12 cellular contexts compared by ENCODE assay signal in the genomic region with DNA sequence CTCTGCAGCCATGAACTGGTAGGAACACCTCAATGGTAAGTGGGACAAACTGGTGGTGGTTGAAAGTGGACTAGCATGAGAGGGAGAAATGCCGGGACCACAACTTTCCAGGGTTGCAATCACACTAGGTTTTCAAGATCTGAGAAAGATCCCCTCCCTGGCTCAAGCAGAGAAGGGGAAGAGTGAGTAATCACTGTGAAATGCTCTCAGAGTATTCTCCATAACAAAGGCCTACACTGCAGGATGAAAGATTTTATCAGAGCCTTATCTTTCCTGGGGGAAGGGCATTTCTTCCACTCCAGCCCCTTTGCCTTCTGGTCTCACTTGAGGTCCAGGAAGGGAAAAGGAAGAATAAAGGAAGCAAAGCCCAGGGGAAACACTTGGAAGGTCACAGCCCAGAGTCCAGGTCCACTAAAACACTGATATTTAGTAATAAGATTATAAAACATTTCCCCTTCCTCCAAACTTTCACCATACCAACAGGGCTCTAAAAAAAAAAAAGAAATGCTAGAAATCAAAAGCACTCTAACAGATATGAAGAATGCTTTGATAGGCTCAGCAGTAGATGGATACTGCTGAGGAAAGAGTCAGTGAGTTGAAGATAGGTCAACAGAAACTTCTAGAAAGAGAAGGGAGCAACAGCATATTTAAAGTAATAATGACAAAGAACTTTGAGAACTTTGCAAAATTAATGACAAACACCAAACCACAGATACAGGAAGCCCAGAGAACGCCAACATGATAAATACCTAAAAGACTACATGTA.
DNase-seq lines count a peak whose midpoint lies in the region; TF ChIP-seq lines count a peak whose summit lies in the region.
"Had no signal": no experiment of that assay in that cellular context is flagged by ENCODE, and none has a peak within 500 bp of the region (broad histone marks: within the 10 kb centered on the region; RNA-seq: fewer than 3 reads in every experiment).

No MANE protein-coding gene starts in this region.

- H3K9ac ChIP-seq in iPS-20b (ENCODE audit: low read depth, low read length): peak overlapping the region; percentile 75; the same call in 1 of the 2 replicates

- intact Hi-C loops in activated T-helper 1 cell treated with anti-CD3 and anti-CD28 coated beads, Interleukin-12 subunit alpha, Interleukin-12 subunit beta, Interleukin-2, Interleukin-4 antibody, amounts not matched to agents 30 ng/mL and 10 ng/mL and 1 ng/mL, durations not matched to agents 14 hours and 24 hours and 36 hours (cut with micrococcal nuclease): no loop called here
- intact Hi-C loops in testis (cut with DNase I; ENCODE audit: low total_unique reads): no loop called here

- H3K4me3 Mint-ChIP-seq in immature natural killer cell: no peak overlapping the region
- H3K4me3 Mint-ChIP-seq in activated T-helper 1 cell treated with anti-CD3 and anti-CD28 coated beads, Interleukin-12 subunit alpha, Interleukin-12 subunit beta, Interleukin-2, Interleukin-4 antibody, amounts not matched to agents 30 ng/mL and 10 ng/mL and 1 ng/mL, durations not matched to agents 14 hours and 24 hours and 36 hours: no peak overlapping the region

- H3K36me3 ChIP-seq in iPS-20b (ENCODE audit: insufficient read depth, low read depth, low read length): no peaks in the 10 kb centered on the region
- no peaks in the 10 kb centered on the region for H3K36me3 ChIP-seq in testis (ENCODE audit: low read depth, missing control alignments)

- H3K27ac ChIP-seq in iPS-20b (ENCODE audit: low read length) (peak overlapping the region; percentile 90), testis (no peak overlapping the region)

- 89 to 92% methylated on average over 2 of the region's 2 CpGs for WGBS in testis, 2 donors

- H3K27ac Mint-ChIP-seq in immature natural killer cell: no peak overlapping the region
- H3K27ac Mint-ChIP-seq in activated T-helper 1 cell treated with anti-CD3 and anti-CD28 coated beads, Interleukin-12 subunit alpha, Interleukin-12 subunit beta, Interleukin-2, Interleukin-4 antibody, amounts not matched to agents 30 ng/mL and 10 ng/mL and 1 ng/mL, durations not matched to agents 14 hours and 24 hours and 36 hours: no peak overlapping the region

- H3K9me3 ChIP-seq in iPS-20b (ENCODE audit: insufficient read depth, low read depth, low read length) (no peaks in the 10 kb centered on the region), testis (no peaks in the 10 kb centered on the region)

- H3K4me3 ChIP-seq in iPS-20b (ENCODE audit: low read length) (peak overlapping the region; percentile 64), testis (no peak overlapping the region)

- H3K9me3 Mint-ChIP-seq in immature natural killer cell: peaks cover 3 to 21% (median 8%) of the 10 kb centered on the region in 6 donors
- no peaks in the 10 kb centered on the region for H3K9me3 Mint-ChIP-seq in activated T-helper 1 cell treated with anti-CD3 and anti-CD28 coated beads, Interleukin-12 subunit alpha, Interleukin-12 subunit beta, Interleukin-2, Interleukin-4 antibody, amounts not matched to agents 30 ng/mL and 10 ng/mL and 1 ng/mL, durations not matched to agents 14 hours and 24 hours and 36 hours

- H3K36me3 Mint-ChIP-seq in immature natural killer cell: peaks cover 0 to 4% (median 0%) of the 10 kb centered on the region in 3 donors
- no peaks in the 10 kb centered on the region for H3K36me3 Mint-ChIP-seq in activated T-helper 1 cell treated with anti-CD3 and anti-CD28 coated beads, Interleukin-12 subunit alpha, Interleukin-12 subunit beta, Interleukin-2, Interleukin-4 antibody, amounts not matched to agents 30 ng/mL and 10 ng/mL and 1 ng/mL, durations not matched to agents 14 hours and 24 hours and 36 hours (ENCODE audit: low read depth)

- no peaks in the 10 kb centered on the region for H3K4me1 Mint-ChIP-seq in immature natural killer cell
- no peaks in the 10 kb centered on the region for H3K4me1 Mint-ChIP-seq in activated T-helper 1 cell treated with anti-CD3 and anti-CD28 coated beads, Interleukin-12 subunit alpha, Interleukin-12 subunit beta, Interleukin-2, Interleukin-4 antibody, amounts not matched to agents 30 ng/mL and 10 ng/mL and 1 ng/mL, durations not matched to agents 14 hours and 24 hours and 36 hours (ENCODE audit: low read depth)

- H3K4me1 ChIP-seq in iPS-20b (ENCODE audit: insufficient read depth, low read length): peaks cover 49% of the 10 kb centered on the region
- H3K4me1 ChIP-seq in testis: no peaks in the 10 kb centered on the region

- H3K27me3 Mint-ChIP-seq in immature natural killer cell (ENCODE audit: low read depth in 3 of 3): peaks cover 0 to 4% (median 0%) of the 10 kb centered on the region in 3 donors
- H3K27me3 Mint-ChIP-seq in activated T-helper 1 cell treated with anti-CD3 and anti-CD28 coated beads, Interleukin-12 subunit alpha, Interleukin-12 subunit beta, Interleukin-2, Interleukin-4 antibody, amounts not matched to agents 30 ng/mL and 10 ng/mL and 1 ng/mL, durations not matched to agents 14 hours and 24 hours and 36 hours (ENCODE audit: insufficient read depth): no peaks in the 10 kb centered on the region

- DNase-seq in A172 (ENCODE audit: low spot score) (peak; percentile 87), HK-2 (ENCODE audit: unreplicated experiment) (peak; percentile 7), astrocyte of the hippocampus (ENCODE audit: low read depth, low spot score) (peak; percentile 84), immature natural killer cell (no peak), testis (no peak)
- no peak for DNase-seq in activated T-helper 1 cell treated with anti-CD3 and anti-CD28 coated beads, Interleukin-12 subunit alpha, Interleukin-12 subunit beta, Interleukin-2, Interleukin-4 antibody, amounts not matched to agents 30 ng/mL and 10 ng/mL and 1 ng/mL, durations not matched to agents 14 hours and 24 hours and 36 hours (ENCODE audit: low spot score)
- no peak for DNase-seq in activated naive CD4-positive, alpha-beta T cell treated with anti-CD3 and anti-CD28 coated beads, Interleukin-2, amount 50 U/mL, for 16 hours
- DNase-seq: activated CD8-positive, alpha-beta memory T cell treated with anti-CD3 and anti-CD28 coated beads for 24 hours; left cardiac atrium; NCI-H2081 treated with DMSO at 0.1 percent for 48 hours; SIG-M5 had no signal

- TF ChIP-seq POLR2A in testis (IDR thresholded peaks at IDR 0.05): no peak

- H3K27me3 ChIP-seq in iPS-20b (ENCODE audit: insufficient read depth, low read length) (no peaks in the 10 kb centered on the region), testis (no peaks in the 10 kb centered on the region)

- no peak for TF ChIP-seq CTCF in testis (IDR thresholded peaks at IDR 0.05)

Comparison
In these comparisons a context has a peak if more than half of its experiments do, and no peak if none do; other contexts are left out.
1. DNase-seq: peak in A172 (single experiment), HK-2 (single experiment) and astrocyte of the hippocampus (single experiment); none in immature natural killer cell (0 of 3), activated T-helper 1 cell treated with anti-CD3 and anti-CD28 coated beads, Interleukin-12 subunit alpha, Interleukin-12 subunit beta, Interleukin-2, Interleukin-4 antibody, amounts not matched to agents 30 ng/mL and 10 ng/mL and 1 ng/mL, durations not matched to agents 14 hours and 24 hours and 36 hours (single experiment), activated naive CD4-positive, alpha-beta T cell treated with anti-CD3 and anti-CD28 coated beads, Interleukin-2, amount 50 U/mL, for 16 hours (single experiment) and testis (single experiment).